23 cellular contexts compared by ENCODE assay signal in genomic region chr4:130995988-130996387, GRCh38.
"Had no signal": no experiment of that assay in that cellular context is flagged by ENCODE, and none has a peak within 500 bp of the region (broad histone marks: within the 10 kb centered on the region; RNA-seq: fewer than 3 reads in every experiment).

No MANE protein-coding gene starts in this region.

- H3K27ac ChIP-seq: HL-60, RWPE1, SJCRH30 had no signal

- H3K27me3 ChIP-seq: MG63, SJCRH30 had no signal

- H3K4me1 ChIP-seq: SJCRH30 had no signal

- H3K4me3 ChIP-seq: MG63, SJCRH30 had no signal

- H3K36me3 ChIP-seq: MG63, SJCRH30 had no signal

- DNase-seq: KBM-7, MG63, NCI-H1092, NCI-H1105 treated with DMSO at 0.1 percent for 48 hours, NCI-H1417 treated with DMSO at 0.1 percent for 48 hours, NCI-H146, NCI-H187, NCI-H2029, NCI-H2081 treated with DMSO at 0.1 percent for 48 hours, NCI-H2171, NCI-H226, NCI-H446, NCI-H510A, NCI-H524 treated with DMSO at 0.1 percent for 48 hours, NCI-H69, NCI-H774, SHP77 treated with DMSO at 0.1 percent for 48 hours, SJCRH30 had no signal

- H3K9me3 ChIP-seq: MG63, SJCRH30 had no signal

- ATAC-seq: Panc1, Right ventricle myocardium inferior, SK-N-SH treated with all-trans-retinoic acid at 6 μM for 48 hours had no signal
